ENCODE assay signal across 17 cellular contexts in the genomic region with DNA sequence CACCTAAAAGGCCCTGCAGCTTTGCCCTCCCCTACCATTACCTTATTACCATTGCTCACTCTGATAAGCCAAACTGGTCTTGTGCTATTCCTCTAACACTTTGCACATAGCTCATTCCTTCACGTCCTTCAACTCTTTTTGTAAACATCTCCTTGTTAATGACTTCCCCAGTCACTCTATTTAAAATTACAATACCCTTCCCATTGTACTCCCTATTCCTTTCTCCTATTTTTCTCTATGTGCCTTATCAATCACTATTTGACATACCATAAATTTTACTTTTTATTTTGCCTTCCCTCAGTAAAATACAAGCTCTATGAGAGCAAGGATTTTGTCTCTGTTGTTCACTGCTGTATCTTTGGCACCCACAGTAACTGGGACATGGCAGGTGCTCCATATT. TPM values are rescaled to one million over a fixed set of nuclear protein-coding genes. Genes with fewer than 3 reads are reported as not detected.
"Had no signal": no experiment of that assay in that cellular context is flagged by ENCODE, and none has a peak within 500 bp of the region (broad histone marks: within the 10 kb centered on the region; RNA-seq: fewer than 3 reads in every experiment).

No MANE protein-coding gene starts in this region.

- ATAC-seq: esophagus mucosa, upper lobe of right lung had no signal

- H3K4me1 ChIP-seq: SJCRH30 had no signal

- H3K27ac ChIP-seq: sigmoid colon, SJCRH30, upper lobe of right lung, VCaP had no signal

- DNase-seq: activated CD4-positive, alpha-beta T cell treated with anti-CD3 and anti-CD28 coated beads for 48 hours; amygdala; cerebellar nuclear complex; dermis blood vessel endothelial cell; hypothalamus; sigmoid colon; SJCRH30; stimulated activated CD4-positive, alpha-beta T cell treated with anti-CD3 and anti-CD28 coated beads, Interleukin-2, amount 100 ng/mL, for 24 hours; stimulated activated naive CD4-positive, alpha-beta T cell treated with Interleukin-2 at 50 U/mL for 16 hours; SW 1271; upper lobe of right lung had no signal

- H3K9me3 Mint-ChIP-seq: brain, nephron had no signal

- H3K27me3 Mint-ChIP-seq: brain had no signal

- H3K4me3 Mint-ChIP-seq: nephron had no signal

- H3K9me3 ChIP-seq: sigmoid colon, SJCRH30, upper lobe of right lung had no signal

- H3K4me3 ChIP-seq: lung, sigmoid colon, SJCRH30, upper lobe of right lung had no signal

RNA-seq across cellular contexts. Expression of gene MMP19, which starts 30.6 kb away (rescaled TPM):
- total RNA-seq: activated CD8-positive, alpha-beta memory T cell treated with anti-CD3 and anti-CD28 coated beads for 36 hours had no signal
